Comparison of ENCODE assay signal across 28 cellular contexts in the genomic region with DNA sequence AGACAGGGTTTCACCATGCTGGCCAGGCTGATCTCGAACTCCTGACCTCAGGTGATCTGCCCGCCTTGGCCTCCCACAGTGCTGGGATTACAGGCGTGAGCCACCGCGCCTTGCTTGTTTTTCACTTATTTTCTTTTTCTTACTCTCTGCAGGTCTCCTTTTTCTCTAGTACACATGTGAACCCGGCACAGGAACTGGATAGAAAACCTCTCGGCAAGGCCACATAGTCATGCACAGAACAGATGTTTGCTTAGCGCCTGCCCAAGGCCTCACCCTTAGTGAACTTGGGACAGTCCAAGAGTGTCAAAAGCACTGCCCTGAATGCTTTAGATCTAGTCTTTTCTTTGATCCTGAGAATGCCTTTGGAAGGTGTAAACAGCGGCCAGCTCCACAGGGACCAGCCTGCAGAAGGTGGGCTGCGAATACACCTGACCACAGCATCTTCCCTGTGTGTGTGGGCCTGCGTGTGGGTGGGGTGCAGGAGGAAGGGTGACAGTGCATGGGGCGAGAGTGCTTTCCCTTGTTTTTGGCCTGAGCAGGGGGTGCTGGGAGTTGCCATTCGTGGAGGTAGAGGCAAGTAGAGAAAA. TPM values are rescaled to one million over a fixed set of nuclear protein-coding genes. Genes with fewer than 3 reads are reported as not detected.
A peak's percentile ranks its signal among the peaks of the same experiment; 100 is the strongest.
DNase-seq lines count a peak whose midpoint lies in the region; ATAC-seq, FAIRE-seq and TF ChIP-seq lines count a peak whose summit lies in the region.
"Had no signal": no experiment of that assay in that cellular context is flagged by ENCODE, and none has a peak within 500 bp of the region (broad histone marks: within the 10 kb centered on the region; RNA-seq: fewer than 3 reads in every experiment).

No MANE protein-coding gene starts in this region.

- 23 to 73% (median 42%) methylated on average over 13 of the region's 13 CpGs for WGBS in small intestine, 3 donors

- H3K27ac Mint-ChIP-seq in CD14-positive monocyte, result peak overlapping the region in 2 of 7 donors; percentile 30 to 31
- H3K27ac Mint-ChIP-seq: activated naive CD8-positive, alpha-beta T cell treated with anti-CD3 and anti-CD28 coated beads, Interleukin-2, amount 10 ng/mL, durations not matched to agents 7 days and 5 days; activated T-cell treated with anti-CD3 and anti-CD28 coated beads, Interleukin-2, amount 50 U/mL, for 24 hours had no signal

- peak overlapping the region; percentile 38 to 85 for H3K9ac ChIP-seq in colonic mucosa (ENCODE audit: low read depth in 2 of 2, low read length in 2 of 2)

- H3K27me3 ChIP-seq in colonic mucosa (no peaks in the 10 kb centered on the region), small intestine (ENCODE audit: control insufficient read depth in 2 of 2, insufficient read depth in 2 of 2, low read length in 2 of 2) (no peaks in the 10 kb centered on the region)
- H3K27me3 ChIP-seq in effector memory CD4-positive, alpha-beta T cell (replicated peaks; ENCODE audit: control insufficient read depth, insufficient read depth, low read length, poor library complexity, severe bottlenecking), result no peaks in the 10 kb centered on the region
- H3K27me3 ChIP-seq: heart left ventricle, SJCRH30, upper lobe of left lung had no signal

- FAIRE-seq in small intestine (lab: Jason Lieb, UNC), result no peak
- FAIRE-seq: GM12878 had no signal

- TF ChIP-seq CTCF in colonic mucosa (IDR thresholded peaks at IDR 0.05), result no peak
- no peak for TF ChIP-seq CTCF in mucosa of descending colon (IDR thresholded peaks at IDR 0.05)
- TF ChIP-seq CTCF in CD14-positive monocyte (IDR thresholded peaks at IDR 0.05), result no peak

- H3K9me3 ChIP-seq in colonic mucosa (no peaks in the 10 kb centered on the region), mucosa of descending colon (no peaks in the 10 kb centered on the region), small intestine (ENCODE audit: control insufficient read depth, low read depth) (no peaks in the 10 kb centered on the region)
- H3K9me3 ChIP-seq in effector memory CD4-positive, alpha-beta T cell (ENCODE audit: control insufficient read depth, low read length), result no peaks in the 10 kb centered on the region
- H3K9me3 ChIP-seq: HAP-1, heart left ventricle, SJCRH30, upper lobe of left lung had no signal

- H3K4me3 Mint-ChIP-seq in CD14-positive monocyte, result no peak overlapping the region
- H3K4me3 Mint-ChIP-seq: activated naive CD8-positive, alpha-beta T cell treated with anti-CD3 and anti-CD28 coated beads, Interleukin-2, amount 10 ng/mL, durations not matched to agents 7 days and 5 days; activated T-cell treated with anti-CD3 and anti-CD28 coated beads, Interleukin-2, amount 50 U/mL, for 24 hours had no signal

- no peaks in the 10 kb centered on the region for H3K9me3 Mint-ChIP-seq in CD14-positive monocyte
- H3K9me3 Mint-ChIP-seq: activated naive CD8-positive, alpha-beta T cell treated with anti-CD3 and anti-CD28 coated beads, Interleukin-2, amount 10 ng/mL, durations not matched to agents 7 days and 5 days; activated T-cell treated with anti-CD3 and anti-CD28 coated beads, Interleukin-2, amount 50 U/mL, for 24 hours had no signal

- H3K36me3 Mint-ChIP-seq in CD14-positive monocyte, result peaks cover 80 to 100% of the 10 kb centered on the region in 2 donors
- H3K36me3 Mint-ChIP-seq: activated naive CD8-positive, alpha-beta T cell treated with anti-CD3 and anti-CD28 coated beads, Interleukin-2, amount 10 ng/mL, durations not matched to agents 7 days and 5 days had no signal

- DNase-seq in HuH-7.5 (ENCODE audit: low spot score), result peak; percentile 56
- peak; percentile 77 for DNase-seq in colonic mucosa
- peak in 2 of 3 donors; percentile 63 to 79 for DNase-seq in mucosa of descending colon
- peak; percentile 95 for DNase-seq in small intestine
- DNase-seq in effector memory CD4-positive, alpha-beta T cell, result no peak
- no peak for DNase-seq in NCI-H2171 treated with DMSO at 0.1 percent for 48 hours (lab: John Stamatoyannopoulos, UW)
- no peak for DNase-seq in CD14-positive monocyte (ENCODE audit: low spot score)
- DNase-seq: activated CD4-positive, alpha-beta T cell treated with anti-CD3 and anti-CD28 coated beads, Interleukin-2, amount 50 U/mL, for 1 hour; activated CD4-positive, CD25-positive, alpha-beta regulatory T cell; activated gamma-delta T cell treated with Interleukin-2 at 50 U/mL for 16 hours; activated naive CD8-positive, alpha-beta T cell treated with anti-CD3 and anti-CD28 coated beads, Interleukin-2, amount 10 ng/mL, durations not matched to agents 7 days and 5 days; activated T-cell treated with anti-CD3 and anti-CD28 coated beads, Interleukin-2, amount 50 U/mL, for 24 hours; DMS153; erythroblast; heart left ventricle; Kasumi-1; NCI-H1436 treated with DMSO at 0.1 percent for 48 hours; NCI-H2107; NCI-H446 treated with DMSO at 0.1 percent for 48 hours; NCI-H82; SJCRH30; stimulated activated CD4-positive, alpha-beta T cell treated with anti-CD3 and anti-CD28 coated beads, Interleukin-4, amount 100 ng/mL, for 1 hour; upper lobe of left lung had no signal

- no peaks in the 10 kb centered on the region for H3K27me3 Mint-ChIP-seq in CD14-positive monocyte (ENCODE audit: low read depth in 3 of 3)
- H3K27me3 Mint-ChIP-seq: activated naive CD8-positive, alpha-beta T cell treated with anti-CD3 and anti-CD28 coated beads, Interleukin-2, amount 10 ng/mL, durations not matched to agents 7 days and 5 days; activated T-cell treated with anti-CD3 and anti-CD28 coated beads, Interleukin-2, amount 50 U/mL, for 24 hours had no signal

- H3K4me3 ChIP-seq in colonic mucosa (no peak overlapping the region), mucosa of descending colon (no peak overlapping the region), small intestine (ENCODE audit: low read depth in 1 of 2, low read length in 2 of 2) (no peak overlapping the region)
- no peak overlapping the region for H3K4me3 ChIP-seq in effector memory CD4-positive, alpha-beta T cell (ENCODE audit: insufficient read depth, low read depth, low read length, poor library complexity, severe bottlenecking)
- H3K4me3 ChIP-seq: coronary artery, GM12878, HAP-1, heart left ventricle, lung, SJCRH30, upper lobe of left lung had no signal

- H3K36me3 ChIP-seq in colonic mucosa (no peaks in the 10 kb centered on the region), mucosa of descending colon (ENCODE audit: low read depth) (no peaks in the 10 kb centered on the region), small intestine (ENCODE audit: control insufficient read depth in 2 of 2, insufficient read depth in 2 of 2, low read length in 2 of 2) (peaks cover 0 to 3% of the 10 kb centered on the region in 2 donors)
- H3K36me3 ChIP-seq in effector memory CD4-positive, alpha-beta T cell (ENCODE audit: control insufficient read depth, insufficient read depth, low read length), result no peaks in the 10 kb centered on the region
- H3K36me3 ChIP-seq: HAP-1, SJCRH30 had no signal

- no peaks in the 10 kb centered on the region for H3K4me1 Mint-ChIP-seq in CD14-positive monocyte
- H3K4me1 Mint-ChIP-seq: activated naive CD8-positive, alpha-beta T cell treated with anti-CD3 and anti-CD28 coated beads, Interleukin-2, amount 10 ng/mL, durations not matched to agents 7 days and 5 days had no signal

- peak overlapping the region; percentile 98 for H3K27ac ChIP-seq in colonic mucosa
- H3K27ac ChIP-seq in small intestine (ENCODE audit: low read depth in 1 of 2, low read length in 1 of 2), result peak overlapping the region; percentile 75 to 89
- H3K27ac ChIP-seq in effector memory CD4-positive, alpha-beta T cell (ENCODE audit: insufficient read depth, low read length, poor library complexity, severe bottlenecking), result no peak overlapping the region
- H3K27ac ChIP-seq: coronary artery, heart left ventricle, SJCRH30, upper lobe of left lung had no signal

- intact Hi-C loops in colonic mucosa (cut with DNase I), result no loop called here
- intact Hi-C loops in mucosa of descending colon (cut with DNase I, micrococcal nuclease), result no loop called here
- intact Hi-C loops in CD14-positive monocyte (cut with micrococcal nuclease), result no loop called here

- H3K4me1 ChIP-seq in colonic mucosa (peaks cover 35% of the 10 kb centered on the region), mucosa of descending colon (ENCODE audit: low read depth) (peaks cover 37% of the 10 kb centered on the region), small intestine (ENCODE audit: control insufficient read depth in 2 of 2, insufficient read depth in 1 of 2, low read depth in 1 of 2, low read length in 1 of 2) (peaks cover 0 to 3% of the 10 kb centered on the region in 2 donors)
- no peaks in the 10 kb centered on the region for H3K4me1 ChIP-seq in effector memory CD4-positive, alpha-beta T cell (ENCODE audit: control insufficient read depth, insufficient read depth, low read length, poor library complexity, severe bottlenecking)
- H3K4me1 ChIP-seq: HAP-1, SJCRH30 had no signal

- peak; percentile 71 for ATAC-seq in mucosa of descending colon
- ATAC-seq: GM12878, heart left ventricle, sciatic nerve had no signal

RNA-seq across cellular contexts. Expression of gene IMPA2, which starts 27.0 kb away (rescaled TPM):
- total RNA-seq in colonic mucosa, result 100 to 1,000 TPM; 150 to 201 TPM
- 100 to 1,000 TPM in 2 of 3 donors, 10 to 100 TPM in 1; 58.0 to 152 (median 117) TPM for total RNA-seq in mucosa of descending colon
- 10 to 100 TPM; 22.6 to 58.3 (median 26.7) TPM for polyA plus RNA-seq in small intestine
- 100 to 1,000 TPM; 145 to 186 TPM for polyA plus RNA-seq in CD14-positive monocyte

Comparison
In these comparisons a context has a peak if more than half of its experiments do, and no peak if none do; other contexts are left out.
1. DNase-seq: peak in HuH-7.5 (single experiment), colonic mucosa (single experiment), mucosa of descending colon (2 of 3) and small intestine (single experiment); none in effector memory CD4-positive, alpha-beta T cell (0 of 3), NCI-H2171 treated with DMSO at 0.1 percent for 48 hours (single experiment) and CD14-positive monocyte (single experiment).